In the genomic region with DNA sequence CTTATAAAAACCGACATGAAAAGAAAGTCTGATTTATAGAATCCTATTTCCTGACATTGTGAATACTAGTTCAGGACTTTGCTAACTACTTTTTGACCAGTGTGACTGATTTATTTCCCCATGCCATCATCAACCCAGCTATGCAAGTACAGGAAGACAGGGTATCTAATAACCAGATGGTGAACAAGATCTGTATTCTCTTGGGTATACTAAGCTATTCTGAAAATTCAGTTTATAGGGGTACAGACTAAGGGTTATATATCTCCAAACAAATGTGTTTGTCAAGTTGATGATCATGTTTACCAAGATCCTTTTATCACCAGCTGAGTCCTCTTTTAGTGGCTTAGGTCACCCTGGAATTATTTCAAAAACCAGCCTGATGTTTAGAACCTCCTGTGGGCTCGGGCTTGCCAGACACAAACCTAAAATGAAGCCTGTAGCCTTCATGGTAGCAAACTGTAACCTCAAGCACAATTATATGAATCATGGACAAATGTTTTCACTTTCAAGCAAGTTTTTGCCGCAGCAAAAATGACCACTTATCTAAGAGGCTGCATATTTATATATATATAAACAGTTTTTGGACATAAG, we compare ENCODE assay signal across 20 cellular contexts.
DNase-seq lines count a peak whose midpoint lies in the region; ATAC-seq and TF ChIP-seq lines count a peak whose summit lies in the region.
"Had no signal": no experiment of that assay in that cellular context is flagged by ENCODE, and none has a peak within 500 bp of the region (broad histone marks: within the 10 kb centered on the region; RNA-seq: fewer than 3 reads in every experiment).

No MANE protein-coding gene starts in this region.

- H3K9me3 Mint-ChIP-seq in chondrocyte (ENCODE audit: low read depth): no peaks in the 10 kb centered on the region
- H3K9me3 Mint-ChIP-seq: activated T-helper 2 cell treated with anti-CD3 and anti-CD28 coated beads, Interferon-gamma antibody, Interleukin-2, Interleukin-4, amounts not matched to agents 10 μg/mL and 5 μg/mL and 100 μg/mL, durations not matched to agents 14 hours and 24 hours and 36 hours; H9 had no signal

- peaks cover 33% of the 10 kb centered on the region for H3K4me1 Mint-ChIP-seq in chondrocyte (ENCODE audit: low read depth)

- H3K4me1 ChIP-seq in gastrocnemius medialis: peaks cover 19 to 35% of the 10 kb centered on the region in 2 donors
- H3K4me1 ChIP-seq: BE2C had no signal

- no peaks in the 10 kb centered on the region for H3K27me3 ChIP-seq in gastrocnemius medialis
- H3K27me3 ChIP-seq: adrenal gland, BE2C, sigmoid colon had no signal

- in situ Hi-C loops in gastrocnemius medialis (cut with MboI; ENCODE audit: low sequenced_read_pairs in 4 of 4): no loop called here

- no peak for TF ChIP-seq POLR2A in gastrocnemius medialis (IDR thresholded peaks at IDR 0.05)

- no peak overlapping the region for H3K4me3 Mint-ChIP-seq in chondrocyte (ENCODE audit: unreplicated experiment)
- H3K4me3 Mint-ChIP-seq: H9 had no signal

- no peaks in the 10 kb centered on the region for H3K36me3 Mint-ChIP-seq in chondrocyte (ENCODE audit: low read depth)

- H3K4me3 ChIP-seq in gastrocnemius medialis: no peak overlapping the region
- H3K4me3 ChIP-seq: adrenal gland, sigmoid colon, SK-N-MC had no signal

- H3K27me3 Mint-ChIP-seq in chondrocyte (ENCODE audit: low read depth): no peaks in the 10 kb centered on the region

- DNase-seq in EL: peak; percentile 23
- DNase-seq in NCI-H2171 (lab: John Stamatoyannopoulos, UW): peak; percentile 23
- DNase-seq in chondrocyte (ENCODE audit: low spot score): no peak
- DNase-seq in gastrocnemius medialis: no peak
- no peak for DNase-seq in cerebellum (ENCODE audit: low spot score)
- no peak for DNase-seq in activated naive CD4-positive, alpha-beta T cell (lab: John Stamatoyannopoulos, UW)
- no peak for DNase-seq in NCI-H1417 (lab: John Stamatoyannopoulos, UW)
- DNase-seq: adrenal gland; BE2C; erythroblast; H9; head of caudate nucleus; NCI-H2081; sigmoid colon; stimulated activated CD4-positive, alpha-beta T cell treated with anti-CD3 and anti-CD28 coated beads, Interleukin-2, amount 100 ng/mL, for 48 hours; T-helper 9 cell had no signal

- no peaks in the 10 kb centered on the region for H3K9me3 ChIP-seq in gastrocnemius medialis
- H3K9me3 ChIP-seq: adrenal gland, BE2C, sigmoid colon had no signal

- peak overlapping the region; percentile 8 for H3K27ac Mint-ChIP-seq in chondrocyte (ENCODE audit: unreplicated experiment)
- H3K27ac Mint-ChIP-seq: activated T-helper 2 cell treated with anti-CD3 and anti-CD28 coated beads, Interferon-gamma antibody, Interleukin-2, Interleukin-4, amounts not matched to agents 10 μg/mL and 5 μg/mL and 100 μg/mL, durations not matched to agents 14 hours and 24 hours and 36 hours; H9 had no signal

- TF ChIP-seq CTCF in chondrocyte (IDR thresholded peaks at IDR 0.05) (no peak), gastrocnemius medialis (IDR thresholded peaks at IDR 0.05 in 4 of 5, conservative IDR thresholded peaks at IDR 0.05 in 1 of 5) (no peak)

- no peaks in the 10 kb centered on the region for H3K36me3 ChIP-seq in gastrocnemius medialis
- H3K36me3 ChIP-seq: adrenal gland, BE2C, sigmoid colon had no signal

- intact Hi-C loops in gastrocnemius medialis (cut with DNase I; ENCODE audit: low total_unique reads): no loop called here

- H3K27ac ChIP-seq in gastrocnemius medialis: peak overlapping the region; percentile 27 to 58 (median 38)
- H3K27ac ChIP-seq: HL-60, SK-N-MC had no signal

- ATAC-seq in gastrocnemius medialis (peak; percentile 26 to 27), HG03196 (IDR thresholded peaks at IDR 0.05; ENCODE audit: unreplicated experiment) (no peak)

Comparison
In these comparisons a context has a peak if more than half of its experiments do, and no peak if none do; other contexts are left out.
1. DNase-seq: peak in EL (single experiment) and NCI-H2171 (single experiment); none in chondrocyte (single experiment), gastrocnemius medialis (0 of 2), cerebellum (single experiment), activated naive CD4-positive, alpha-beta T cell (0 of 4) and NCI-H1417 (0 of 3).